In the genomic region with DNA sequence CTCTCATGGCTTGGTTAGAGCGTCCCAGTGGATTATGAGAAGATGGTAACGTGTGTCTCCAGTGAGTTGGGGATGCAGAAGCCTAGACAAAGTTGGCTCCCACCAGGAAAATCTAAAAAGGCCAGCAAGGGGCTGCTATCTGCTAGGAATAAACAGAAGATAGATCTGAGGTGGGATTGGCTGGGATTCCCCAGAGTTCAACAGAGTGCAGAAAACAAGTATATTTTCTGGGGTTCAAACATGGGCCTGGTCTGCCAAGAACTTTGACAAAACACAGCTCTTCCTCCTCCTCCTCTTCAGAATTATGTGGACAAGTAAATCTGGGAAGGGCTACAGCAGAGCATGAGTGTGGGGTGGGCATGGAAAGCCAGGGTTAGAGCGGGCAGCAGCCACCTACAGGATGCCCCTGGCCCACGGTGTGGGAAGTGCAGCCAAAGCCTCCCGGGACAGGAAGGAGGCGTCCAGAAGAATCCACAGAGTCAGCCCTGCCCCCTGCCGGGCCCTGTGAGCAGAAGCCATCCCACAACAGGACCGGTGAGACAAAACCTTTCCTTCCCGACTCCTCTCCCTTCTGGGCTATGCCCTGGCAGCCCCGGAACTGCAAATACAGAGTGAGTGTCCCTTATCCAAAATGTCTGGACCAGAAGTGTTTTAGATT, we compare ENCODE assay signal across 8 cellular contexts.
DNase-seq lines count a peak whose midpoint lies in the region; ATAC-seq, FAIRE-seq and TF ChIP-seq lines count a peak whose summit lies in the region.

No MANE protein-coding gene starts in this region.

- no peak overlapping the region for H3K4me3 Mint-ChIP-seq in CD14-positive monocyte
- no peak overlapping the region for H3K4me3 Mint-ChIP-seq in activated naive CD4-positive, alpha-beta T cell treated with anti-CD3 and anti-CD28 coated beads, Interleukin-2, amount 10 ng/mL, durations not matched to agents 7 days and 5 days

- no peaks in the 10 kb centered on the region for H4K20me1 ChIP-seq in hepatocyte (ENCODE audit: insufficient read depth, poor library complexity, severe bottlenecking)

- no peak for DNase-seq in CD14-positive monocyte (ENCODE audit: low spot score)
- peak; percentile 49 for DNase-seq in HT1080 (ENCODE audit: low read depth)
- DNase-seq in activated naive CD4-positive, alpha-beta T cell treated with anti-CD3 and anti-CD28 coated beads, Interleukin-2, amount 10 ng/mL, durations not matched to agents 7 days and 5 days = peak; percentile 57
- DNase-seq in hepatocyte (ENCODE audit: low spot score) = peak; percentile 52
- peak; percentile 41 for DNase-seq in testis
- DNase-seq in GM19239 (ENCODE audit: insufficient read length, low spot score) = no peak
- no peak for DNase-seq in SW480 (ENCODE audit: low spot score)

- H3K9me3 Mint-ChIP-seq in CD14-positive monocyte = no peaks in the 10 kb centered on the region
- H3K9me3 Mint-ChIP-seq in activated naive CD4-positive, alpha-beta T cell treated with anti-CD3 and anti-CD28 coated beads, Interleukin-2, amount 10 ng/mL, durations not matched to agents 7 days and 5 days = no peaks in the 10 kb centered on the region

- no peak overlapping the region for H2AFZ ChIP-seq in hepatocyte

- H3K27me3 Mint-ChIP-seq in CD14-positive monocyte (ENCODE audit: low read depth in 3 of 3) = peaks cover 17 to 24% (median 21%) of the 10 kb centered on the region in 3 donors
- peaks cover 72% of the 10 kb centered on the region for H3K27me3 Mint-ChIP-seq in activated naive CD4-positive, alpha-beta T cell treated with anti-CD3 and anti-CD28 coated beads, Interleukin-2, amount 10 ng/mL, durations not matched to agents 7 days and 5 days

- H3K4me3 ChIP-seq in hepatocyte = no peak overlapping the region
- H3K4me3 ChIP-seq in testis = no peak overlapping the region

- intact Hi-C loops in CD14-positive monocyte (cut with micrococcal nuclease) = no loop called here
- intact Hi-C loops in testis (cut with DNase I; ENCODE audit: low total_unique reads) = no loop called here

- peaks cover 0 to 2% of the 10 kb centered on the region in 2 donors for H3K36me3 Mint-ChIP-seq in CD14-positive monocyte
- H3K36me3 Mint-ChIP-seq in activated naive CD4-positive, alpha-beta T cell treated with anti-CD3 and anti-CD28 coated beads, Interleukin-2, amount 10 ng/mL, durations not matched to agents 7 days and 5 days = no peaks in the 10 kb centered on the region

- H3K27me3 ChIP-seq in hepatocyte (no peaks in the 10 kb centered on the region), testis (no peaks in the 10 kb centered on the region)

- H3K36me3 ChIP-seq in hepatocyte (replicated peaks; ENCODE audit: insufficient read depth, low read depth) (no peaks in the 10 kb centered on the region), testis (ENCODE audit: low read depth, missing control alignments) (no peaks in the 10 kb centered on the region)

- peaks cover 19% of the 10 kb centered on the region for H3K4me1 ChIP-seq in hepatocyte (ENCODE audit: insufficient read depth)
- H3K4me1 ChIP-seq in testis = no peaks in the 10 kb centered on the region

- H3K9me3 ChIP-seq in hepatocyte (ENCODE audit: low read depth) = no peaks in the 10 kb centered on the region
- no peaks in the 10 kb centered on the region for H3K9me3 ChIP-seq in testis

- TF ChIP-seq CTCF in CD14-positive monocyte (IDR thresholded peaks at IDR 0.05) (peak; percentile 63), hepatocyte (IDR thresholded peaks at IDR 0.05; ENCODE audit: poor library complexity) (peak; percentile 32), testis (IDR thresholded peaks at IDR 0.05) (no peak)

- no peak for ATAC-seq in HG03432 (IDR thresholded peaks at IDR 0.05; ENCODE audit: unreplicated experiment)

- FAIRE-seq in GM19239 (lab: Jason Lieb, UNC) = no peak

- no peak overlapping the region for H3K27ac ChIP-seq in hepatocyte
- H3K27ac ChIP-seq in testis = no peak overlapping the region

- H3K79me2 ChIP-seq in hepatocyte = no peaks in the 10 kb centered on the region

- no peak overlapping the region for H3K27ac Mint-ChIP-seq in CD14-positive monocyte
- no peak overlapping the region for H3K27ac Mint-ChIP-seq in activated naive CD4-positive, alpha-beta T cell treated with anti-CD3 and anti-CD28 coated beads, Interleukin-2, amount 10 ng/mL, durations not matched to agents 7 days and 5 days

- no peak for TF ChIP-seq POLR2A in testis (IDR thresholded peaks at IDR 0.05)

- CTCF ChIA-PET in activated naive CD4-positive, alpha-beta T cell treated with anti-CD3 and anti-CD28 coated beads, Interleukin-2, amount 10 ng/mL, durations not matched to agents 7 days and 5 days (lab: Charles Lee) = interaction anchor here (0.9 to 6.1 kb wide), 9 partner anchors 8 to 279 kb away, joined by 3 to 53 read pairs (median 3); no protein-coding TSS in a partner anchor

- H3K4me1 Mint-ChIP-seq in CD14-positive monocyte = peaks cover 45% of the 10 kb centered on the region
- H3K4me1 Mint-ChIP-seq in activated naive CD4-positive, alpha-beta T cell treated with anti-CD3 and anti-CD28 coated beads, Interleukin-2, amount 10 ng/mL, durations not matched to agents 7 days and 5 days = peaks cover 12% of the 10 kb centered on the region

- H3K9me2 ChIP-seq in hepatocyte (replicated peaks; ENCODE audit: insufficient read depth) = no peaks in the 10 kb centered on the region

- H3K4me2 ChIP-seq in hepatocyte = no peak overlapping the region

- WGBS in hepatocyte (ENCODE audit: low lambda C conversion rate, missing lambda C conversion rate) = 49% methylated on average over 10 of the region's 10 CpGs
- 67 to 72% methylated on average over 7 to 10 of the region's 10 CpGs for WGBS in testis, 2 donors

Comparison
In these comparisons a context has a peak if more than half of its experiments do, and no peak if none do; other contexts are left out.
1. DNase-seq: peak in HT1080 (single experiment), activated naive CD4-positive, alpha-beta T cell treated with anti-CD3 and anti-CD28 coated beads, Interleukin-2, amount 10 ng/mL, durations not matched to agents 7 days and 5 days (single experiment), hepatocyte (single experiment) and testis (single experiment); none in CD14-positive monocyte (single experiment), GM19239 (single experiment) and SW480 (single experiment).
2. CTCF ChIP-seq: peak in CD14-positive monocyte (single experiment) and hepatocyte (single experiment); none in testis (0 of 3).